ENCODE assay signal across 11 cellular contexts in genomic region chr13:29924951-29925350, GRCh38.
DNase-seq lines count a peak whose midpoint lies in the region; ATAC-seq, FAIRE-seq and TF ChIP-seq lines count a peak whose summit lies in the region.
"Had no signal": no experiment of that assay in that cellular context is flagged by ENCODE, and none has a peak within 500 bp of the region (broad histone marks: within the 10 kb centered on the region; RNA-seq: fewer than 3 reads in every experiment).

No MANE protein-coding gene starts in this region.

- ATAC-seq in left ventricle myocardium superior (no peak), pancreas (peak; percentile 13 to 37 (median 22)), GM18868 (IDR thresholded peaks at IDR 0.05; ENCODE audit: unreplicated experiment) (no peak), HG03045 (IDR thresholded peaks at IDR 0.05; ENCODE audit: unreplicated experiment) (no peak), HG02798 (IDR thresholded peaks at IDR 0.05; ENCODE audit: poor library complexity, unreplicated experiment) (no peak)

- no peaks in the 10 kb centered on the region for H3K27me3 ChIP-seq in right atrium auricular region
- H3K27me3 ChIP-seq in pancreas: no peaks in the 10 kb centered on the region

- DNase-seq in right atrium auricular region (ENCODE audit: low spot score) (no peak), left ventricle myocardium superior (no peak), fibroblast of pulmonary artery (ENCODE audit: low read depth) (peak; percentile 3), pancreas (peak in 2 of 6 donors; percentile 30 to 35), posterior vena cava (ENCODE audit: low spot score) (no peak)
- DNase-seq: activated T-cell treated with anti-CD3 and anti-CD28 coated beads, Interleukin-2, amount 50 U/mL, for 72 hours; stimulated activated CD4-positive, alpha-beta T cell treated with anti-CD3 and anti-CD28 coated beads, Interleukin-1b, Interleukin-23, amount 100 ng/mL, for 48 hours had no signal

- H3K4me3 ChIP-seq in right atrium auricular region: no peak overlapping the region
- H3K4me3 ChIP-seq in fibroblast of pulmonary artery (replicated peaks; ENCODE audit: low read depth, low read length): no peak overlapping the region
- H3K4me3 ChIP-seq in pancreas: no peak overlapping the region

- H3K9me3 ChIP-seq in right atrium auricular region: no peaks in the 10 kb centered on the region
- H3K9me3 ChIP-seq in pancreas: no peaks in the 10 kb centered on the region

- no peaks in the 10 kb centered on the region for H3K36me3 ChIP-seq in right atrium auricular region
- H3K36me3 ChIP-seq in pancreas: no peaks in the 10 kb centered on the region

- intact Hi-C loops in left ventricle myocardium superior (cut with micrococcal nuclease) (no loop called here), pancreas (cut with DNase I) (no loop called here), posterior vena cava (cut with DNase I) (loop anchor here in 1 of 2 donors (5.0 kb wide), 1 partner anchor 73 kb away; the partner anchor contains the start of gene UBL3)

- no peak for FAIRE-seq in pancreas (lab: Jason Lieb, UNC)
- FAIRE-seq: endometrium had no signal

- peak overlapping the region; percentile 56 to 68 for H3K27ac ChIP-seq in right atrium auricular region
- peak overlapping the region; percentile 85 to 93 (median 90) for H3K27ac ChIP-seq in pancreas

- WGBS in pancreas, 2 donors: 38 to 40% methylated on average over 6 of the region's 6 CpGs

- TF ChIP-seq CTCF in right atrium auricular region (IDR thresholded peaks at IDR 0.05) (no peak), fibroblast of pulmonary artery (IDR thresholded peaks at IDR 0.05; ENCODE audit: low read length, missing control alignments) (no peak), pancreas (IDR thresholded peaks at IDR 0.05) (no peak)

- H3K4me1 ChIP-seq in right atrium auricular region: peaks cover 0 to 45% of the 10 kb centered on the region in 2 donors
- peaks cover 33 to 34% (median 34%) of the 10 kb centered on the region in 3 donors for H3K4me1 ChIP-seq in pancreas

Comparison
In these comparisons a context has a peak if more than half of its experiments do, and no peak if none do; other contexts are left out.
1. ATAC-seq: peak in pancreas (4 of 4); none in left ventricle myocardium superior (single experiment), GM18868 (single experiment), HG03045 (single experiment) and HG02798 (single experiment).